ENCODE assay signal across 28 cellular contexts in genomic region chr4:141706445-141706844, GRCh38.
A peak's percentile ranks its signal among the peaks of the same experiment; 100 is the strongest.
DNase-seq lines count a peak whose midpoint lies in the region; ATAC-seq and TF ChIP-seq lines count a peak whose summit lies in the region.
"Had no signal": no experiment of that assay in that cellular context is flagged by ENCODE, and none has a peak within 500 bp of the region (broad histone marks: within the 10 kb centered on the region; RNA-seq: fewer than 3 reads in every experiment).

No MANE protein-coding gene starts in this region.

- H3K9me2 ChIP-seq in MM.1S (replicated peaks; ENCODE audit: insufficient read depth, low read length), result no peaks in the 10 kb centered on the region

- H3K9ac ChIP-seq in MM.1S (ENCODE audit: low read length), result no peak overlapping the region

- peak; percentile 27 for DNase-seq in LHCN-M2 (ENCODE audit: low read depth)
- no peak for DNase-seq in natural killer cell treated with Interleukin-12 subunit alpha and Interleukin-12 subunit beta and Interleukin-15 and Interleukin-18, amount 100 ng/mL, for 72 hours (ENCODE audit: low spot score)
- DNase-seq in omental fat pad (ENCODE audit: low spot score), result no peak
- no peak for DNase-seq in MM.1S
- DNase-seq in activated effector memory CD4-positive, alpha-beta T cell treated with anti-CD3 and anti-CD28 coated beads, Interleukin-2, amount 50 U/mL, for 16 hours, result no peak
- DNase-seq: activated CD4-positive, alpha-beta T cell treated with anti-CD3 and anti-CD28 coated beads for 36 hours; activated CD8-positive, alpha-beta memory T cell treated with anti-CD3 and anti-CD28 coated beads, Interleukin-2, amount 50 U/mL, for 48 hours; activated CD8-positive, alpha-beta T cell treated with anti-CD3 and anti-CD28 coated beads for 36 hours; activated naive CD4-positive, alpha-beta T cell treated with anti-CD3 and anti-CD28 coated beads, Interleukin-2, amount 50 U/mL, for 16 hours; amniotic stem cell; Caco-2; DMS53; hypothalamus; left colon; NCI-H1436; NCI-H345; pancreas; Peyer's patch; SIG-M5; stimulated activated naive B cell treated with anti-CD40 and anti-IgM and Interleukin-4, amounts not matched to agents 10 μg/mL and 1 μg/mL and 100 μg/mL, for 72 hours; substantia nigra had no signal

- H2AFZ ChIP-seq in MM.1S (ENCODE audit: low read length), result no peak overlapping the region

- H3K27ac Mint-ChIP-seq in natural killer cell treated with Interleukin-12 subunit alpha and Interleukin-12 subunit beta and Interleukin-15 and Interleukin-18, amount 100 ng/mL, for 72 hours, result peak overlapping the region in 1 of 2 donors; percentile 14
- H3K27ac Mint-ChIP-seq: activated CD4-positive, alpha-beta T cell treated with anti-CD3 and anti-CD28 coated beads for 36 hours; activated CD8-positive, alpha-beta T cell treated with anti-CD3 and anti-CD28 coated beads for 36 hours; type B pancreatic cell had no signal

- peaks cover 27 to 28% of the 10 kb centered on the region in 2 donors for H3K4me1 Mint-ChIP-seq in natural killer cell treated with Interleukin-12 subunit alpha and Interleukin-12 subunit beta and Interleukin-15 and Interleukin-18, amount 100 ng/mL, for 72 hours (ENCODE audit: low read depth in 2 of 2)
- H3K4me1 Mint-ChIP-seq: activated CD4-positive, alpha-beta T cell treated with anti-CD3 and anti-CD28 coated beads for 36 hours; neural crest cell had no signal

- TF ChIP-seq CTCF in omental fat pad (IDR thresholded peaks at IDR 0.05), result no peak
- no peak for TF ChIP-seq CTCF in MM.1S (IDR thresholded peaks at IDR 0.05; ENCODE audit: low read length)

- peak; percentile 1 for ATAC-seq in GM18511 (IDR thresholded peaks at IDR 0.05; ENCODE audit: unreplicated experiment)
- peak; percentile 1 for ATAC-seq in HG02884 (IDR thresholded peaks at IDR 0.05; ENCODE audit: unreplicated experiment)
- no peak for ATAC-seq in natural killer cell treated with Interleukin-12 subunit alpha and Interleukin-12 subunit beta and Interleukin-15 and Interleukin-18, amount 100 ng/mL, for 72 hours
- ATAC-seq in omental fat pad (ENCODE audit: low FRiP score), result no peak
- ATAC-seq in GM21447 (IDR thresholded peaks at IDR 0.05; ENCODE audit: unreplicated experiment), result no peak
- ATAC-seq: activated CD4-positive, alpha-beta T cell treated with anti-CD3 and anti-CD28 coated beads for 36 hours; activated CD8-positive, alpha-beta T cell treated with anti-CD3 and anti-CD28 coated beads for 36 hours; gastroesophageal sphincter; HCT116; left colon; pancreas had no signal

- H3K4me3 ChIP-seq in MM.1S (ENCODE audit: low read length), result no peak overlapping the region
- H3K4me3 ChIP-seq: gastroesophageal sphincter, pancreas, Peyer's patch had no signal

- peaks cover 5% of the 10 kb centered on the region for H3K36me3 Mint-ChIP-seq in natural killer cell treated with Interleukin-12 subunit alpha and Interleukin-12 subunit beta and Interleukin-15 and Interleukin-18, amount 100 ng/mL, for 72 hours
- H3K36me3 Mint-ChIP-seq: type B pancreatic cell had no signal

- peak overlapping the region; percentile 50 for H3K4me3 Mint-ChIP-seq in natural killer cell treated with Interleukin-12 subunit alpha and Interleukin-12 subunit beta and Interleukin-15 and Interleukin-18, amount 100 ng/mL, for 72 hours
- H3K4me3 Mint-ChIP-seq: activated CD4-positive, alpha-beta T cell treated with anti-CD3 and anti-CD28 coated beads for 36 hours; activated CD8-positive, alpha-beta T cell treated with anti-CD3 and anti-CD28 coated beads for 36 hours; neural crest cell; type B pancreatic cell had no signal

- H3K27me3 ChIP-seq in MM.1S (replicated peaks; ENCODE audit: insufficient read depth, low read length), result no peaks in the 10 kb centered on the region
- H3K27me3 ChIP-seq: gastroesophageal sphincter, pancreas, Peyer's patch had no signal

- H3K79me2 ChIP-seq in MM.1S (ENCODE audit: low read length), result no peaks in the 10 kb centered on the region

- H3K9me3 ChIP-seq in MM.1S (replicated peaks; ENCODE audit: insufficient read depth, low read length), result no peaks in the 10 kb centered on the region
- H3K9me3 ChIP-seq: Caco-2, pancreas had no signal

- H3K4me2 ChIP-seq in MM.1S (ENCODE audit: low read depth, low read length), result no peak overlapping the region

- no peaks in the 10 kb centered on the region for H3K27me3 Mint-ChIP-seq in natural killer cell treated with Interleukin-12 subunit alpha and Interleukin-12 subunit beta and Interleukin-15 and Interleukin-18, amount 100 ng/mL, for 72 hours
- H3K27me3 Mint-ChIP-seq: activated CD8-positive, alpha-beta T cell treated with anti-CD3 and anti-CD28 coated beads for 36 hours; stimulated activated naive B cell treated with anti-CD40 and anti-IgM and Interleukin-4, amounts not matched to agents 10 μg/mL and 1 μg/mL and 100 μg/mL, for 72 hours; type B pancreatic cell had no signal

- H3F3A ChIP-seq in MM.1S (ENCODE audit: insufficient read depth, low read length), result no peaks in the 10 kb centered on the region

- no peaks in the 10 kb centered on the region for H3K9me3 Mint-ChIP-seq in natural killer cell treated with Interleukin-12 subunit alpha and Interleukin-12 subunit beta and Interleukin-15 and Interleukin-18, amount 100 ng/mL, for 72 hours
- H3K9me3 Mint-ChIP-seq: activated CD8-positive, alpha-beta T cell treated with anti-CD3 and anti-CD28 coated beads for 36 hours had no signal

- H3K36me3 ChIP-seq in MM.1S (replicated peaks; ENCODE audit: insufficient read depth, low read length), result no peaks in the 10 kb centered on the region
- H3K36me3 ChIP-seq: gastroesophageal sphincter, pancreas, Peyer's patch had no signal

- peaks cover 7% of the 10 kb centered on the region; the same call in 1 of the 2 replicates for H3K4me1 ChIP-seq in MM.1S (ENCODE audit: low read length)
- H3K4me1 ChIP-seq: Caco-2, gastroesophageal sphincter, pancreas, Peyer's patch had no signal

- no peaks in the 10 kb centered on the region for H4K20me1 ChIP-seq in MM.1S (ENCODE audit: insufficient read depth, low read length)

- no peak overlapping the region for H3K27ac ChIP-seq in MM.1S (ENCODE audit: low read length)
- H3K27ac ChIP-seq: gastroesophageal sphincter, pancreas, Peyer's patch had no signal

Comparison
In these comparisons a context has a peak if more than half of its experiments do, and no peak if none do; other contexts are left out.
1. ATAC-seq: peak in GM18511 (single experiment) and HG02884 (single experiment); none in natural killer cell treated with Interleukin-12 subunit alpha and Interleukin-12 subunit beta and Interleukin-15 and Interleukin-18, amount 100 ng/mL, for 72 hours (0 of 2), omental fat pad (single experiment) and GM21447 (single experiment).